In genomic region chr3:98886525-98886924, GRCh38 we compare ENCODE assay signal across 1 cellular context.
TF ChIP-seq lines count a peak whose summit lies in the region.

No MANE protein-coding gene starts in this region.

TF ChIP-seq in SK-N-SH, 30 proteins besides CTCF, POLR2A, EP300 and RAD21 (continued from another document):
- TF ChIP-seq, protein P1, sequence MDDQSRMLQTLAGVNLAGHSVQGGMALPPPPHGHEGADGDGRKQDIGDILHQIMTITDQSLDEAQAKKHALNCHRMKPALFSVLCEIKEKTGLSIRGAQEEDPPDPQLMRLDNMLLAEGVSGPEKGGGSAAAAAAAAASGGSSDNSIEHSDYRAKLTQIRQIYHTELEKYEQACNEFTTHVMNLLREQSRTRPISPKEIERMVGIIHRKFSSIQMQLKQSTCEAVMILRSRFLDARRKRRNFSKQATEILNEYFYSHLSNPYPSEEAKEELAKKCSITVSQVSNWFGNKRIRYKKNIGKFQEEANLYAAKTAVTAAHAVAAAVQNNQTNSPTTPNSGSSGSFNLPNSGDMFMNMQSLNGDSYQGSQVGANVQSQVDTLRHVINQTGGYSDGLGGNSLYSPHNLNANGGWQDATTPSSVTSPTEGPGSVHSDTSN (IDR thresholded peaks at IDR 0.05), result no peak
- TF ChIP-seq GABPA (IDR thresholded peaks at IDR 0.05; ENCODE audit: low read depth) (no peak), RXRA (IDR thresholded peaks at IDR 0.05; ENCODE audit: borderline replicate concordance, low read depth) (no peak), RCOR1 (IDR thresholded peaks at IDR 0.05; ENCODE audit: low read length) (no peak), JUND (IDR thresholded peaks at IDR 0.05) (peak; percentile 21; the same call in 1 of the 2 replicates), NRF1 (IDR thresholded peaks at IDR 0.05; ENCODE audit: low read depth, low read length) (no peak), EZH2phosphoT487 (IDR thresholded peaks at IDR 0.05; ENCODE audit: borderline replicate concordance, low read depth) (no peak), TCF12 (IDR thresholded peaks at IDR 0.05) (peak; percentile 25; the same call in 1 of the 2 replicates), FOSL2 (IDR thresholded peaks at IDR 0.05; ENCODE audit: borderline replicate concordance, low read depth) (no peak)
- TF ChIP-seq, protein P2, sequence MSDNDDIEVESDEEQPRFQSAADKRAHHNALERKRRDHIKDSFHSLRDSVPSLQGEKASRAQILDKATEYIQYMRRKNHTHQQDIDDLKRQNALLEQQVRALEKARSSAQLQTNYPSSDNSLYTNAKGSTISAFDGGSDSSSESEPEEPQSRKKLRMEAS (IDR thresholded peaks at IDR 0.05; ENCODE audit: low read depth), result no peak
